ENCODE assay signal across 8 cellular contexts in the genomic region with DNA sequence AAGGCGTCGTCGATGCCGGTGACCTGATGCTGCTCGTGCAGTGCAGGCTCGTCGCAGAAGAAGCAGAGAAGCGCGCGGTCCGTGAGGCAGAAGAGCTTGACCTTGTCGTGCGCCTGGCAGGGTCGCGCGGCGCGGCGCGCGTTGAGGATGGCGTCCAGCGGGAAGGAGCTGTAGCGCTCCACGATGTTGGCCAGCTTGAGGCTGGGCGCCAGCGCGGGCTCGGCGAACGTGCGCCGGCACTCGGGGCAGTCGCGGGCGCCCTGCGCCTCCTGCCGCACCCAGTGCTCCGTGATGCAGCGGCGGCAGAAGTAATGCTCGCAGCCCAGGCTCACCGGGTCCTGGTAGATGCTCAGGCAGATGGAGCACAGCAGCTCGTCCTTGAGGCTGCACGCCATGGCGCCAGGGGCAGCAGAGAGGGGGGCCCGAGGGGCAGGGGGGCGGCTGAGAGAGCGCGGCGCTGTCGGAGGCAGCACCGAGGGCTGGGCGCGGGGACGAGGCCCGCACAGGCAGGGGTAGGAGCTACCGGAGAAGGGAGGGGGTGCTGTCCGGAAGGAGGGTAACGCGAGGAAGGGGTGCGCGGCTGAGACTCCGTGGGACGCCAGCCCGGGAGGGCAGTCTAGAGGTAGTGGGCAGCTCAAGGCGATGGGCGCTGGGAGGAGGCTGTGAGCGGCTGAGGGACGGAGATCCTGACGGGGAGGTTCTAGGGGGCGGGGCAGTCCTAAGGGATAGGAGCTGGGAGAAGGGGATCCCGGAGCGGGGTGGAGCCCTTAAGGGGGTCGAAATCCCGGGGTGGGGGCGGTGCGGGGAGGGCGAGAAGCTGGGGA. TPM values are rescaled to one million over a fixed set of nuclear protein-coding genes. Genes with fewer than 3 reads are reported as not detected.
DNase-seq lines count a peak whose midpoint lies in the region; ATAC-seq and TF ChIP-seq lines count a peak whose summit lies in the region.

No MANE protein-coding gene starts in this region.

- DNase-seq in DMS114 treated with DMSO at 0.1 percent for 48 hours (lab: John Stamatoyannopoulos, UW; ENCODE audit: unreplicated experiment), result peak; percentile 53
- DNase-seq in LoVo (ENCODE audit: low spot score), result peak; percentile 40
- DNase-seq in WTC11 (ENCODE audit: low spot score), result peak; percentile 61
- DNase-seq in ecto neural progenitor cell (ENCODE audit: low spot score), result peak; percentile 72
- peak; percentile 61 for DNase-seq in mesendoderm
- peak; percentile 37 for DNase-seq in stimulated activated naive CD8-positive, alpha-beta T cell treated with anti-CD3 and anti-CD28 coated beads, Interleukin-15, Interleukin-2, amounts not matched to agents 100 U/mL and 50 U/mL, for 24 hours
- DNase-seq in hippocampal formation (lab: John Stamatoyannopoulos, UW), result no peak

- no peak overlapping the region for H3K4ac ChIP-seq in mesendoderm (ENCODE audit: low read depth, low read length)

- no CpG with 5 or more reads among the region's 80 CpGs for WGBS in mesendoderm (ENCODE audit: extremely low coverage, insufficient coverage, low lambda C conversion rate)

- peak overlapping the region; percentile 83 for H3K56ac ChIP-seq in mesendoderm (ENCODE audit: low read length)

- H2BK5ac ChIP-seq in mesendoderm (ENCODE audit: low read length), result no peak overlapping the region

- POLR2A ChIA-PET in WTC11 (lab: Charles Lee), result interaction anchor here (0.7 to 2.2 kb wide), 10 partner anchors 16 to 76 kb away, joined by 3 to 16 read pairs (median 3); no protein-coding TSS in a partner anchor

- TF ChIP-seq CTCF in WTC11 (IDR thresholded peaks at IDR 0.05), result no peak

- H3K36me3 ChIP-seq in mesendoderm (ENCODE audit: control insufficient read depth, insufficient read depth, low read length), result no peaks in the 10 kb centered on the region

- H3K4me2 ChIP-seq in mesendoderm (ENCODE audit: low read length), result peak overlapping the region; percentile 80

- no peak overlapping the region for H2BK120ac ChIP-seq in mesendoderm (ENCODE audit: low read depth, low read length)

- no peak overlapping the region for H4K8ac ChIP-seq in mesendoderm (ENCODE audit: low read depth, low read length)

- no peaks in the 10 kb centered on the region for H3K27me3 ChIP-seq in mesendoderm (ENCODE audit: insufficient read depth, low read length, poor library complexity)

- no peaks in the 10 kb centered on the region for H3K79me1 ChIP-seq in mesendoderm (ENCODE audit: low read length)

- no peak overlapping the region for H2BK15ac ChIP-seq in mesendoderm (replicated peaks; ENCODE audit: low read depth)

- H3K4me1 ChIP-seq in mesendoderm (ENCODE audit: control insufficient read depth, low read depth, low read length), result peaks cover 5% of the 10 kb centered on the region

- H2AK5ac ChIP-seq in mesendoderm (ENCODE audit: low read length), result no peak overlapping the region

- no peak overlapping the region for H3K27ac ChIP-seq in mesendoderm (ENCODE audit: low read depth, low read length)

- no peaks in the 10 kb centered on the region for H3K36me3 Mint-ChIP-seq in WTC11

- H3K79me2 ChIP-seq in mesendoderm (ENCODE audit: control insufficient read depth, insufficient read depth, low read length), result no peaks in the 10 kb centered on the region

- H3K18ac ChIP-seq in mesendoderm (ENCODE audit: low read length), result no peak overlapping the region

- CTCF ChIA-PET in WTC11 (lab: Charles Lee), result interaction anchor here (0.7 to 3.4 kb wide), 28 partner anchors 9 to 1108 kb away, joined by 3 to 33 read pairs (median 4); a partner anchor contains a TSS

- H3K27ac Mint-ChIP-seq in WTC11, result peak overlapping the region; percentile 60; the same call in 1 of the 2 replicates

- H3K27me3 Mint-ChIP-seq in WTC11 (ENCODE audit: low read depth), result peaks cover 6% of the 10 kb centered on the region; the same call in 1 of the 2 replicates

- peak overlapping the region; percentile 79 for H3K4me3 Mint-ChIP-seq in WTC11

- H3K9me3 Mint-ChIP-seq in WTC11, result no peaks in the 10 kb centered on the region

- H3K23ac ChIP-seq in mesendoderm (ENCODE audit: low read length), result no peak overlapping the region

- peak overlapping the region; percentile 4 for H3K4me3 ChIP-seq in mesendoderm (ENCODE audit: low read length)

- H3K9ac ChIP-seq in mesendoderm (ENCODE audit: low read length), result peak overlapping the region; percentile 5

- peaks cover 24% of the 10 kb centered on the region for H3K4me1 Mint-ChIP-seq in WTC11

- ATAC-seq in GM21619 (IDR thresholded peaks at IDR 0.05; ENCODE audit: unreplicated experiment), result peak; percentile 30
- peak; percentile 49 for ATAC-seq in WTC11
- peak; percentile 26 for ATAC-seq in stimulated activated naive CD8-positive, alpha-beta T cell treated with anti-CD3 and anti-CD28 coated beads, Interleukin-15, Interleukin-2, amounts not matched to agents 100 U/mL and 50 U/mL, for 24 hours

- H4K5ac ChIP-seq in mesendoderm (ENCODE audit: low read length), result no peak overlapping the region

TF ChIP-seq in WTC11, 78 proteins besides CTCF, POLR2A, EP300 and RAD21 (continues in another document):
- TF ChIP-seq FOXJ3 (CRISPR knock-in tag; IDR thresholded peaks at IDR 0.05; ENCODE audit: borderline replicate concordance) (no peak), RELA (CRISPR knock-in tag; IDR thresholded peaks at IDR 0.05; ENCODE audit: borderline replicate concordance) (peak; percentile 89), ZBTB21 (CRISPR knock-in tag; IDR thresholded peaks at IDR 0.05; ENCODE audit: borderline replicate concordance) (peak; percentile 86), ETV6 (CRISPR knock-in tag; IDR thresholded peaks at IDR 0.05) (peak; percentile 76; the same call in 1 of the 2 replicates), SMAD3 (CRISPR knock-in tag; IDR thresholded peaks at IDR 0.05; ENCODE audit: borderline replicate concordance) (peak; percentile 93), GABPB1 (CRISPR knock-in tag; IDR thresholded peaks at IDR 0.05) (0 out of 2 replicates have a peak, but pooled peaks have one; percentile 43), ELF4 (CRISPR knock-in tag; IDR thresholded peaks at IDR 0.05; ENCODE audit: low read depth) (peak; percentile 84; the same call in 1 of the 2 replicates), ATF1 (CRISPR knock-in tag; IDR thresholded peaks at IDR 0.05) (peak; percentile 92), SP1 (CRISPR knock-in tag; conservative IDR thresholded peaks at IDR 0.05) (peak; percentile 65), ZNF121 (CRISPR knock-in tag; IDR thresholded peaks at IDR 0.05) (peak; percentile 72; the same call in 1 of the 2 replicates), CREB1 (CRISPR knock-in tag; IDR thresholded peaks at IDR 0.05) (peak; percentile 90), FOXP1 (CRISPR knock-in tag; IDR thresholded peaks at IDR 0.05; ENCODE audit: borderline replicate concordance) (peak; percentile 97), ZNF219 (CRISPR knock-in tag; IDR thresholded peaks at IDR 0.05; ENCODE audit: borderline replicate concordance) (no peak), TCF7 (CRISPR knock-in tag; IDR thresholded peaks at IDR 0.05; ENCODE audit: low read depth) (0 out of 2 replicates have a peak, but pooled peaks have one; percentile 22)
- TF ChIP-seq, protein P1, sequence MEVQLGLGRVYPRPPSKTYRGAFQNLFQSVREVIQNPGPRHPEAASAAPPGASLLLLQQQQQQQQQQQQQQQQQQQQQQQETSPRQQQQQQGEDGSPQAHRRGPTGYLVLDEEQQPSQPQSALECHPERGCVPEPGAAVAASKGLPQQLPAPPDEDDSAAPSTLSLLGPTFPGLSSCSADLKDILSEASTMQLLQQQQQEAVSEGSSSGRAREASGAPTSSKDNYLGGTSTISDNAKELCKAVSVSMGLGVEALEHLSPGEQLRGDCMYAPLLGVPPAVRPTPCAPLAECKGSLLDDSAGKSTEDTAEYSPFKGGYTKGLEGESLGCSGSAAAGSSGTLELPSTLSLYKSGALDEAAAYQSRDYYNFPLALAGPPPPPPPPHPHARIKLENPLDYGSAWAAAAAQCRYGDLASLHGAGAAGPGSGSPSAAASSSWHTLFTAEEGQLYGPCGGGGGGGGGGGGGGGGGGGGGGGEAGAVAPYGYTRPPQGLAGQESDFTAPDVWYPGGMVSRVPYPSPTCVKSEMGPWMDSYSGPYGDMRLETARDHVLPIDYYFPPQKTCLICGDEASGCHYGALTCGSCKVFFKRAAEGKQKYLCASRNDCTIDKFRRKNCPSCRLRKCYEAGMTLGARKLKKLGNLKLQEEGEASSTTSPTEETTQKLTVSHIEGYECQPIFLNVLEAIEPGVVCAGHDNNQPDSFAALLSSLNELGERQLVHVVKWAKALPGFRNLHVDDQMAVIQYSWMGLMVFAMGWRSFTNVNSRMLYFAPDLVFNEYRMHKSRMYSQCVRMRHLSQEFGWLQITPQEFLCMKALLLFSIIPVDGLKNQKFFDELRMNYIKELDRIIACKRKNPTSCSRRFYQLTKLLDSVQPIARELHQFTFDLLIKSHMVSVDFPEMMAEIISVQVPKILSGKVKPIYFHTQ (CRISPR knock-in tag; IDR thresholded peaks at IDR 0.05), result no peak
- TF ChIP-seq, protein P2, sequence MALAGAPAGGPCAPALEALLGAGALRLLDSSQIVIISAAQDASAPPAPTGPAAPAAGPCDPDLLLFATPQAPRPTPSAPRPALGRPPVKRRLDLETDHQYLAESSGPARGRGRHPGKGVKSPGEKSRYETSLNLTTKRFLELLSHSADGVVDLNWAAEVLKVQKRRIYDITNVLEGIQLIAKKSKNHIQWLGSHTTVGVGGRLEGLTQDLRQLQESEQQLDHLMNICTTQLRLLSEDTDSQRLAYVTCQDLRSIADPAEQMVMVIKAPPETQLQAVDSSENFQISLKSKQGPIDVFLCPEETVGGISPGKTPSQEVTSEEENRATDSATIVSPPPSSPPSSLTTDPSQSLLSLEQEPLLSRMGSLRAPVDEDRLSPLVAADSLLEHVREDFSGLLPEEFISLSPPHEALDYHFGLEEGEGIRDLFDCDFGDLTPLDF (CRISPR knock-in tag; IDR thresholded peaks at IDR 0.05), result peak; percentile 95
- TF ChIP-seq, protein P3, sequence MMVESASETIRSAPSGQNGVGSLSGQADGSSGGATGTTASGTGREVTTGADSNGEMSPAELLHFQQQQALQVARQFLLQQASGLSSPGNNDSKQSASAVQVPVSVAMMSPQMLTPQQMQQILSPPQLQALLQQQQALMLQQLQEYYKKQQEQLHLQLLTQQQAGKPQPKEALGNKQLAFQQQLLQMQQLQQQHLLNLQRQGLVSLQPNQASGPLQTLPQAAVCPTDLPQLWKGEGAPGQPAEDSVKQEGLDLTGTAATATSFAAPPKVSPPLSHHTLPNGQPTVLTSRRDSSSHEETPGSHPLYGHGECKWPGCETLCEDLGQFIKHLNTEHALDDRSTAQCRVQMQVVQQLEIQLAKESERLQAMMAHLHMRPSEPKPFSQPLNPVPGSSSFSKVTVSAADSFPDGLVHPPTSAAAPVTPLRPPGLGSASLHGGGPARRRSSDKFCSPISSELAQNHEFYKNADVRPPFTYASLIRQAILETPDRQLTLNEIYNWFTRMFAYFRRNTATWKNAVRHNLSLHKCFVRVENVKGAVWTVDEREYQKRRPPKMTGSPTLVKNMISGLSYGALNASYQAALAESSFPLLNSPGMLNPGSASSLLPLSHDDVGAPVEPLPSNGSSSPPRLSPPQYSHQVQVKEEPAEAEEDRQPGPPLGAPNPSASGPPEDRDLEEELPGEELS (CRISPR knock-in tag; IDR thresholded peaks at IDR 0.05), result peak; percentile 92

RNA-seq across cellular contexts. Expression of a gene that starts 0.6 kb away (rescaled TPM):
- 10.7 to 13.6 TPM (median 11.0 TPM) in 3 replicates for total RNA-seq in WTC11 (2021)
- polyA plus RNA-seq in mesendoderm (2013, experiment 1 of 2), result 3.0 TPM
- polyA plus RNA-seq in mesendoderm (2013, experiment 2 of 2), result 3.0 TPM

Comparison
In these comparisons a context has a peak if more than half of its experiments do, and no peak if none do; other contexts are left out.
1. DNase-seq: peak in DMS114 treated with DMSO at 0.1 percent for 48 hours (single experiment), LoVo (single experiment), WTC11 (single experiment), ecto neural progenitor cell (single experiment), mesendoderm (single experiment) and stimulated activated naive CD8-positive, alpha-beta T cell treated with anti-CD3 and anti-CD28 coated beads, Interleukin-15, Interleukin-2, amounts not matched to agents 100 U/mL and 50 U/mL, for 24 hours (single experiment); none in hippocampal formation (0 of 2).
2. Peak in every context shown above with its lines, with median percentiles within 50 percentile points of each other: ATAC-seq.